In the genomic region with DNA sequence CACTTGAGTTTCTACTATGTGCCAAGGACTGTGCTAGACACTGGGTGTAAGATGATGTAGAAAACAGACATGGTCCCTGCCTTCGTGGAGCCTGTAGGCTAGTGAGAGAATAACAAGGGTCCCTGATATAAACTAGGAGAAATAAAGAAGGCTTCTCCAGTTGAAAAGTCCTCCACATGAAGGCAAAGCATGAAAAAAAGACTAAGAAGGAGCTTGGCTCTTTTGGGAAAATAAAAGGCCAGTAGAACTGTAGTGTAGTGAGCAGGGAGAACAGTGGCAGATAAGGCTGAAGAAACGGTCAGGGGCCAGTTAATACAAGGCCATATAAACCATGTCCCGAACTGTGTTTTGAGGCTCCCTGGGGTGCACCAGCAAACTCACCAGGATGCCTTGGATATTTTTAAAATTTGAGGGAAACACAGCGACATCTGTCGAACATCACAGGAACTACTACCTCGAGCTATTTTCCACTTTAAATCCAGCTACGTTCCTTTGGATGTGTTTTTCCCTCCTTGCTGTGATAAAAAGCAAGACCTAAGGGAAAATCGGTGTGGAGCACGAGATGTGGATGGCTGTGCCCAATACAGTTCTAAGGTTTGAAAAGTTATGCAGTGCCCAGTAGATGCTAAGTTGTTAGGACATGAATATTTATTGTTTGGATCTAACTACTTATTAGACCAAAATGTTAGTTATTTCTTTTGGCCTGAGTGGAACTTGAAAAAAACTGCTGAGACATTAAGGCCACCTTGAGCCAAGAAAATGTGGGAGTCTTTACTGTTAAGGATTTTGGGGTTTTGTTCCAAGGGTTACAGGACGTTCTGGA, we compare ENCODE assay signal across 8 cellular contexts. TPM values are rescaled to one million over a fixed set of nuclear protein-coding genes. Genes with fewer than 3 reads are reported as not detected.
DNase-seq lines count a peak whose midpoint lies in the region; ATAC-seq and TF ChIP-seq lines count a peak whose summit lies in the region.

No MANE protein-coding gene starts in this region.

- H3K9me1 ChIP-seq in IMR-90 (ENCODE audit: insufficient read depth, low read length): peaks cover 4% of the 10 kb centered on the region

- peak; percentile 70 for TF ChIP-seq RAD21 in IMR-90 (IDR thresholded peaks at IDR 0.05; ENCODE audit: low read length)

- H3K9me3 ChIP-seq in IMR-90 (ENCODE audit: control insufficient read depth, insufficient read depth, low read length) (no peaks in the 10 kb centered on the region), Panc1 (ENCODE audit: control insufficient read depth, insufficient read depth, low read depth, low read length) (no peaks in the 10 kb centered on the region), adrenal gland (replicated peaks in 1 of 3) (no peaks in the 10 kb centered on the region), heart left ventricle (no peaks in the 10 kb centered on the region), prostate gland (no peaks in the 10 kb centered on the region)

- H3K23ac ChIP-seq in IMR-90 (ENCODE audit: low read depth, low read length): no peak overlapping the region

- 67% methylated on average over 1 of the region's 10 CpGs; no CpG with 5 or more reads in 1 of the 2 experiments for WGBS in IMR-90 (ENCODE audit: extremely low coverage in 2 of 2, insufficient read length in 1 of 2), 2 experiments
- 6 to 8% (median 7%) methylated on average over 10 of the region's 10 CpGs for WGBS in adrenal gland, 4 donors
- WGBS in heart left ventricle, 4 donors: 5 to 7% (median 7%) methylated on average over 10 of the region's 10 CpGs
- 6% methylated on average over 10 of the region's 10 CpGs for WGBS in prostate gland

- no peak overlapping the region; the same call in 1 of the 2 replicates for H2AK5ac ChIP-seq in IMR-90 (ENCODE audit: low read depth, low read length)

- no peak overlapping the region for H3K4me3 ChIP-seq in IMR-90 (ENCODE audit: insufficient read depth, low read depth, low read length)
- H3K4me3 ChIP-seq in Panc1 (ENCODE audit: low read depth in 2 of 2, low read length in 2 of 2): no peak overlapping the region
- H3K4me3 ChIP-seq in adrenal gland: no peak overlapping the region
- H3K4me3 ChIP-seq in heart left ventricle: no peak overlapping the region
- H3K4me3 ChIP-seq in prostate gland: no peak overlapping the region

- CTCF ChIA-PET in IMR-90 (lab: Yijun Ruan, JAX): interaction anchor here (0.6 to 2.3 kb wide), 12 partner anchors 9 to 239 kb away, joined by 3 to 14 read pairs (median 4); a partner anchor contains a TSS
- CTCF ChIA-PET in Panc1 (lab: Charles Lee): interaction anchor here (0.5 to 1.2 kb wide), 6 partner anchors 10 to 154 kb away, joined by 3 to 7 read pairs (median 4); no protein-coding TSS in a partner anchor

- H4K91ac ChIP-seq in IMR-90 (ENCODE audit: insufficient read depth, low read depth, low read length): no peak overlapping the region; the same call in 1 of the 2 replicates

- no peaks in the 10 kb centered on the region for H3K36me3 ChIP-seq in IMR-90 (ENCODE audit: control insufficient read depth, insufficient read depth, low read length)
- H3K36me3 ChIP-seq in Panc1 (ENCODE audit: control insufficient read depth, insufficient read depth, low read length): no peaks in the 10 kb centered on the region
- no peaks in the 10 kb centered on the region for H3K36me3 ChIP-seq in adrenal gland (replicated peaks in 1 of 2)
- no peaks in the 10 kb centered on the region for H3K36me3 ChIP-seq in heart left ventricle
- H3K36me3 ChIP-seq in prostate gland: no peaks in the 10 kb centered on the region

- BruUV-seq in IMR-90 (replicated peaks; lab: Mats Ljungman, UMichigan) (no TSS peak), Panc1 (replicated peaks; lab: Mats Ljungman, UMichigan) (no TSS peak)

- dilution Hi-C loops in IMR-90 (cut with HindIII; ENCODE audit: low sequenced_read_pairs, unreplicated experiment): no loop called here

- no peak overlapping the region for H3K56ac ChIP-seq in IMR-90 (ENCODE audit: extremely low read depth, insufficient read depth, low read length)

- H3K4ac ChIP-seq in IMR-90 (ENCODE audit: low read depth, low read length): peak overlapping the region; percentile 38; the same call in 1 of the 2 replicates

- peak overlapping the region; percentile 86 for H3K14ac ChIP-seq in IMR-90 (replicated peaks; ENCODE audit: low read depth, low read length)

- peak; percentile 59 for DNase-seq in DMS53 (lab: John Stamatoyannopoulos, UW)
- peak; percentile 60 for DNase-seq in IMR-90
- DNase-seq in Panc1 (ENCODE audit: low read depth, low spot score): no peak
- DNase-seq in adrenal gland: peak in 6 of 7 donors; percentile 19 to 75 (median 46)
- DNase-seq in heart left ventricle: peak in 3 of 5 donors; percentile 11 to 37 (median 36)
- peak; percentile 35 for DNase-seq in prostate gland (ENCODE audit: low spot score)

- H3K4me2 ChIP-seq in IMR-90 (ENCODE audit: low read depth, low read length): peak overlapping the region; percentile 28; the same call in 1 of the 2 replicates

- in situ Hi-C loops in IMR-90 (cut with MboI; ENCODE audit: low sequenced_read_pairs) (no loop called here), Panc1 (cut with HindIII; ENCODE audit: low pct_unique_long_range_greater_than_20kb, low sequenced_read_pairs) (no loop called here)

- intact Hi-C loops in IMR-90 (cut with micrococcal nuclease): loop anchor here (1.0 kb wide), 1 partner anchor 51 kb away; no protein-coding TSS in a partner anchor
- intact Hi-C loops in Panc1 (cut with micrococcal nuclease; ENCODE audit: unreplicated experiment): loop anchor here (2.0 kb wide), 1 partner anchor 50 kb away; no protein-coding TSS in a partner anchor
- intact Hi-C loops in adrenal gland (cut with DNase I): loop anchor here in 1 of 2 donors (5.0 kb wide), 1 partner anchor 51 kb away; no protein-coding TSS in a partner anchor
- intact Hi-C loops in heart left ventricle (cut with DNase I): loop anchor here (1.0 to 2.0 kb wide), 3 partner anchors 50 to 51 kb away; no protein-coding TSS in a partner anchor
- intact Hi-C loops in prostate gland (cut with DNase I): loop anchor here (1.0 to 5.0 kb wide), 2 partner anchors 50 to 149 kb away; no protein-coding TSS in a partner anchor

- H3K79me1 ChIP-seq in IMR-90 (ENCODE audit: low read depth in 1 of 2, low read length in 2 of 2): no peaks in the 10 kb centered on the region; a peak in 1 of 4 replicates

- H2AFZ ChIP-seq in IMR-90 (replicated peaks; ENCODE audit: low read length, poor library complexity): peak overlapping the region; percentile 87

- H3K27ac ChIP-seq in IMR-90 (ENCODE audit: insufficient read depth, low read length): no peak overlapping the region
- peak overlapping the region; percentile 84 for H3K27ac ChIP-seq in Panc1 (ENCODE audit: low read length)
- no peak overlapping the region for H3K27ac ChIP-seq in adrenal gland
- H3K27ac ChIP-seq in heart left ventricle: no peak overlapping the region
- peak overlapping the region in 1 of 2 donors; percentile 35 for H3K27ac ChIP-seq in prostate gland

- H2BK20ac ChIP-seq in IMR-90 (ENCODE audit: low read depth, low read length): peak overlapping the region; percentile 66

- H3K9ac ChIP-seq in IMR-90 (ENCODE audit: low read depth, low read length): no peak overlapping the region; the same call in 1 of the 2 replicates

- peak overlapping the region; percentile 16 for H2BK5ac ChIP-seq in IMR-90 (ENCODE audit: low read depth, low read length, poor library complexity, severe bottlenecking)

- peak overlapping the region; percentile 64; the same call in 1 of the 3 replicates for H2BK15ac ChIP-seq in IMR-90 (ENCODE audit: low read depth, low read length)

- H3K4me1 ChIP-seq in IMR-90 (ENCODE audit: control insufficient read depth, insufficient read depth, low read length) (peaks cover 2% of the 10 kb centered on the region; the same call in 1 of the 2 replicates), Panc1 (ENCODE audit: control insufficient read depth, insufficient read depth, low read length) (0 out of 2 replicates have a peak, but pooled peaks cover 6% of the 10 kb centered on the region), adrenal gland (replicated peaks in 1 of 2) (peaks cover 0 to 7% of the 10 kb centered on the region in 2 donors), heart left ventricle (peaks cover 0 to 8% (median 0%) of the 10 kb centered on the region in 12 donors), prostate gland (replicated peaks) (no peaks in the 10 kb centered on the region)

- H3K18ac ChIP-seq in IMR-90 (ENCODE audit: low read depth, low read length): peak overlapping the region; percentile 55; the same call in 1 of the 2 replicates

- peak overlapping the region in 1 of 2 experiments; percentile 88; a peak in 2 of 4 replicates for H4K8ac ChIP-seq in IMR-90 (ENCODE audit: low read depth in 2 of 2, low read length in 2 of 2)

- no peaks in the 10 kb centered on the region for H4K20me1 ChIP-seq in IMR-90 (ENCODE audit: insufficient read depth, low read length)

- TF ChIP-seq CTCF in IMR-90 (conservative IDR thresholded peaks at IDR 0.05; ENCODE audit: low read depth, low read length): peak; percentile 73
- TF ChIP-seq CTCF in Panc1 (IDR thresholded peaks at IDR 0.05): peak; percentile 85
- peak; percentile 77 to 85 (median 82) for TF ChIP-seq CTCF in adrenal gland (IDR thresholded peaks at IDR 0.05)
- peak; percentile 78 to 90 (median 82) for TF ChIP-seq CTCF in heart left ventricle (IDR thresholded peaks at IDR 0.05)
- peak; percentile 66 to 78 (median 76) for TF ChIP-seq CTCF in prostate gland (IDR thresholded peaks at IDR 0.05)

- H4K5ac ChIP-seq in IMR-90 (ENCODE audit: low read depth, low read length): peak overlapping the region; percentile 65; the same call in 1 of the 2 replicates

- TF ChIP-seq POLR2A in IMR-90 (IDR thresholded peaks at IDR 0.05; ENCODE audit: low read depth, low read length): no peak
- no peak for TF ChIP-seq POLR2A in adrenal gland (IDR thresholded peaks at IDR 0.05)
- TF ChIP-seq POLR2A in heart left ventricle (IDR thresholded peaks at IDR 0.05): no peak
- no peak for TF ChIP-seq POLR2A in prostate gland (IDR thresholded peaks at IDR 0.05)

- peak overlapping the region; percentile 21 for H2AK9ac ChIP-seq in IMR-90 (replicated peaks; ENCODE audit: low read depth, low read length, poor library complexity)

- POLR2A ChIA-PET in IMR-90 (lab: Charles Lee; ENCODE audit: unreplicated experiment) (no interaction called here), Panc1 (lab: Charles Lee) (interaction anchor here (0.8 kb wide), 1 partner anchor 50 kb away, joined by 3 read pairs; no protein-coding TSS in a partner anchor)

- ATAC-seq in IMR-90 (ENCODE audit: low read depth): peak; percentile 89
- peak; percentile 79 for ATAC-seq in Panc1
- ATAC-seq in heart left ventricle: peak in 3 of 4 donors; percentile 37 to 53 (median 49)
- ATAC-seq in HG03045 (IDR thresholded peaks at IDR 0.05; ENCODE audit: unreplicated experiment): no peak
- ATAC-seq in HG02642 (IDR thresholded peaks at IDR 0.05; ENCODE audit: poor library complexity, unreplicated experiment): no peak

- no peaks in the 10 kb centered on the region for H3K27me3 ChIP-seq in IMR-90 (ENCODE audit: control insufficient read depth, insufficient read depth, low read length)
- H3K27me3 ChIP-seq in Panc1 (ENCODE audit: control insufficient read depth, insufficient read depth, low read length): no peaks in the 10 kb centered on the region
- H3K27me3 ChIP-seq in adrenal gland: no peaks in the 10 kb centered on the region
- H3K27me3 ChIP-seq in heart left ventricle: no peaks in the 10 kb centered on the region
- no peaks in the 10 kb centered on the region for H3K27me3 ChIP-seq in prostate gland (replicated peaks; ENCODE audit: insufficient read depth)

- H2BK120ac ChIP-seq in IMR-90 (ENCODE audit: low read depth, low read length): peak overlapping the region; percentile 83; the same call in 1 of the 2 replicates

RNA-seq across cellular contexts. Expression of a gene that starts 8.5 kb away (rescaled TPM):
- total RNA-seq in IMR-90 (2012; rRNA removed): 151 and 187 TPM in 2 replicates
- 75.1 and 106 TPM in 2 replicates for polyA plus RNA-seq in IMR-90 (2012; rRNA removed)
- polyA plus RNA-seq in IMR-90 (2012; cell fraction: cytosol; rRNA removed): 12.7 and 19.1 TPM in 2 replicates
- 2.4 and 28.7 TPM in 2 replicates for polyA plus RNA-seq in IMR-90 (2012; cell fraction: nucleus; rRNA removed; ENCODE audit: low replicate concordance)
- total RNA-seq in Panc1 (2021; ENCODE audit: unreplicated experiment): 79.7 TPM
- polyA plus RNA-seq in Panc1 (2012; ENCODE audit: insufficient read length): 47.1 TPM
- total RNA-seq in adrenal gland: 100 to 1,000 TPM in 7 of 8 donors, 10 to 100 TPM in 1; 98.4 to 219 (median 134) TPM
- 100 to 1,000 TPM in 1 of 3 donors, 10 to 100 TPM in 2; 42.8 to 228 (median 63.6) TPM for polyA plus RNA-seq in adrenal gland
- total RNA-seq in heart left ventricle: 1,000 to 10,000 TPM in 2 of 9 donors, 100 to 1,000 TPM in 7; 381 to 1,097 (median 604) TPM
- 100 to 1,000 TPM; 381 to 556 TPM for polyA plus RNA-seq in heart left ventricle
- 10 to 100 TPM; 46.3 to 79.2 TPM for total RNA-seq in prostate gland

Comparison
In these comparisons a context has a peak if more than half of its experiments do, and no peak if none do; other contexts are left out.
1. ATAC-seq: peak in IMR-90 (single experiment), Panc1 (single experiment) and heart left ventricle (3 of 4); none in HG03045 (single experiment) and HG02642 (single experiment).
2. Peak in every context shown above with its lines, with median percentiles within 50 percentile points of each other: CTCF ChIP-seq.